Comparison of ENCODE assay signal across 31 cellular contexts in the genomic region with DNA sequence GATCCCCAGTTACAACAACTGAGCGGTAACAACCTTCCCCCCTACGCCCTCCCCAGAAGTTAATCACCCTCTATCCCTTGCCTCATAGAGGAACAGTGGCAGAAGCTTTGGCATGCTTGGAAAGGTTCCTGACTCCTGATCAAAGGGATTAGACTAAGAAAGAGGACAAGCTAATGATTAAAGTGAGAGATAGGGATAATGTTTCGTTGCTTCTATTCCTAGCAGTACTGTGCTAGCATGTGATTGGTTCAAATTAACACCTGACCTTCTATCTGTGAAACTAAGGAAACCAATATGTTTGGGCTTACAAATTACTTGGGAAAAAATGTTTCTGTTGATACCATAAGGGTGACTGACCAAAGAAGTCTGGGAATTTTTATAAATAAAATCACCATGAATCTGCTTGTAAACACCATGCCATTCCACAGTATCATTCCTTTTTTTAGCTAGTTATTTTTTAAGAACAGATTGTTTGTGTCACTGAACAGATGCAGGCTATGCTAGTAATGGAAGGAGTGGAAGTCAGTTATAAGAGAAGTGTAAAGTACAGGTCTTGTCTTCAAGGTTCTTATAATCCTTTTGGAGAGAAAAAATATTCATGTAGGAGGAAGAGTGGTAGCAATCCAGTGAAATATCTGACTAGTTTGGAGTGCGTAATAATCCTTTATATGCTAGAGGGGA. TPM values are rescaled to one million over a fixed set of nuclear protein-coding genes. Genes with fewer than 3 reads are reported as not detected.
"Had no signal": no experiment of that assay in that cellular context is flagged by ENCODE, and none has a peak within 500 bp of the region (broad histone marks: within the 10 kb centered on the region; RNA-seq: fewer than 3 reads in every experiment).

No MANE protein-coding gene starts in this region.

- H2AFZ ChIP-seq: hepatocyte had no signal

- H3K36me3 ChIP-seq: gastroesophageal sphincter, heart left ventricle, left lung, ovary, right atrium auricular region, spleen, thoracic aorta, tibial nerve, upper lobe of right lung, vagina had no signal

- H3K27ac ChIP-seq: gastroesophageal sphincter, heart left ventricle, hepatocyte, left lung, ovary, right atrium auricular region, skin epidermis, spleen, thoracic aorta, tibial nerve, upper lobe of right lung, vagina had no signal

- H3K79me2 ChIP-seq: hepatocyte had no signal

- H3K4me1 ChIP-seq: gastroesophageal sphincter, heart left ventricle, left lung, right atrium auricular region, spleen, tibial nerve, upper lobe of right lung, vagina had no signal

- H3K9me3 ChIP-seq: gastroesophageal sphincter, left lung, ovary, right atrium auricular region, spleen, thoracic aorta, tibial nerve, upper lobe of right lung, vagina had no signal

- ATAC-seq: effector memory CD8-positive, alpha-beta T cell; gastroesophageal sphincter; heart left ventricle; left lung; natural killer cell; sciatic nerve; stimulated activated naive B cell treated with anti-CD40 and anti-IgM and Interleukin-4, amounts not matched to agents 10 μg/mL and 1 μg/mL and 100 μg/mL, for 72 hours; upper lobe of right lung had no signal

- H3K4me2 ChIP-seq: hepatocyte had no signal

- H3K27me3 ChIP-seq: gastroesophageal sphincter, heart left ventricle, hepatocyte, left lung, ovary, right atrium auricular region, spleen, tibial nerve, upper lobe of right lung, vagina had no signal

- DNase-seq: cortex of kidney; effector memory CD8-positive, alpha-beta T cell; foreskin fibroblast; heart left ventricle; kidney; left lung; mesenchymal stem cell; midbrain; natural killer cell; occipital lobe; ovary; posterior cingulate gyrus; spleen; stimulated activated naive B cell treated with anti-CD40 and anti-IgM and Interleukin-4, amounts not matched to agents 10 μg/mL and 1 μg/mL and 100 μg/mL, for 72 hours; upper lobe of right lung had no signal

- H3K4me3 ChIP-seq: gastroesophageal sphincter, heart left ventricle, hepatocyte, left lung, ovary, right atrium auricular region, skin epidermis, spleen, thoracic aorta, tibial nerve, upper lobe of right lung, vagina had no signal

- FAIRE-seq: endometrium, kidney had no signal

RNA-seq across cellular contexts. Expression of a gene that starts 11.3 kb away (rescaled TPM):
- total RNA-seq: dermis microvascular lymphatic vessel endothelial cell, gastroesophageal sphincter, hepatocyte, kidney, left lung, lower leg skin, lung microvascular endothelial cell, mucosa of gallbladder, natural killer cell, ovary, pulmonary artery endothelial cell, sciatic nerve, spleen, thoracic aorta, tibial nerve, upper lobe of right lung had no signal
- polyA plus RNA-seq: esophagus, hepatocyte, neural cell, ovary, spleen had no signal

RNA-seq across cellular contexts. Expression of a gene that starts 39.3 kb away (rescaled TPM):
- total RNA-seq: dermis microvascular lymphatic vessel endothelial cell, lung microvascular endothelial cell, pulmonary artery endothelial cell had no signal
